Comparison of ENCODE assay signal across 9 cellular contexts in genomic region chr2:169583494-169583893, GRCh38. TPM values are rescaled to one million over a fixed set of nuclear protein-coding genes. Genes with fewer than 3 reads are reported as not detected.
DNase-seq lines count a peak whose midpoint lies in the region; ATAC-seq, FAIRE-seq and TF ChIP-seq lines count a peak whose summit lies in the region.
"Had no signal": no experiment of that assay in that cellular context is flagged by ENCODE, and none has a peak within 500 bp of the region (broad histone marks: within the 10 kb centered on the region; RNA-seq: fewer than 3 reads in every experiment).

No MANE protein-coding gene starts in this region.

- H3K27ac Mint-ChIP-seq in natural killer cell treated with Interleukin-12 subunit alpha and Interleukin-12 subunit beta and Interleukin-15 and Interleukin-18, amount 100 ng/mL, for 72 hours = peak overlapping the region; percentile 99

- no peaks in the 10 kb centered on the region for H3K9me1 ChIP-seq in K562 (ENCODE audit: control insufficient read depth, insufficient read depth, low read length)

- H3K27me3 ChIP-seq in right cardiac atrium (ENCODE audit: control insufficient read depth, insufficient read depth) (no peaks in the 10 kb centered on the region), K562 (ENCODE audit: control insufficient read depth in 2 of 2, insufficient read depth in 2 of 2, low read length in 2 of 2) (no peaks in the 10 kb centered on the region), upper lobe of right lung (no peaks in the 10 kb centered on the region)

- in situ Hi-C loops in K562 (cut with MboI) = no loop called here

- no peak for TF ChIP-seq POLR2A in K562 (conservative IDR thresholded peaks at IDR 0.05)

- H3K4me1 ChIP-seq in right cardiac atrium (ENCODE audit: control insufficient read depth, insufficient read depth, low read length) = no peaks in the 10 kb centered on the region
- H3K4me1 ChIP-seq in K562 (replicated peaks in 1 of 2; ENCODE audit: control insufficient read depth in 2 of 2, insufficient read depth in 2 of 2, low read length in 2 of 2) = peaks cover 3 to 4% of the 10 kb centered on the region in 2 experiments; a peak in 2 of 5 replicates
- H3K4me1 ChIP-seq in upper lobe of right lung = peaks cover 19% of the 10 kb centered on the region

- peaks cover 3% of the 10 kb centered on the region for H3K9me3 Mint-ChIP-seq in natural killer cell treated with Interleukin-12 subunit alpha and Interleukin-12 subunit beta and Interleukin-15 and Interleukin-18, amount 100 ng/mL, for 72 hours

- CTCF ChIA-PET in K562 (lab: Yijun Ruan, JAX; ENCODE audit: low intra/inter-chr PET ratio) = no interaction called here

- H3K4me2 ChIP-seq in K562 (ENCODE audit: insufficient read depth, low read length) = no peak overlapping the region

- 0 out of 2 replicates have a peak, but pooled peaks cover 5% of the 10 kb centered on the region for H4K20me1 ChIP-seq in K562 (replicated peaks; ENCODE audit: control insufficient read depth, insufficient read depth, low read length)

- DNase-seq in right cardiac atrium = no peak
- DNase-seq in Right ventricle myocardium inferior (ENCODE audit: missing footprints) = no peak
- DNase-seq in K562 (ENCODE audit: extremely low read depth in 1 of 4, low spot score in 3 of 4) = no peak
- no peak for DNase-seq in natural killer cell treated with Interleukin-12 subunit alpha and Interleukin-12 subunit beta and Interleukin-15 and Interleukin-18, amount 100 ng/mL, for 72 hours (ENCODE audit: low spot score)
- no peak for DNase-seq in upper lobe of right lung
- no peak for DNase-seq in hippocampal formation (lab: John Stamatoyannopoulos, UW)
- no peak for DNase-seq in cerebellar cortex (ENCODE audit: low spot score)
- DNase-seq in NK-92 treated with Interleukin-12 subunit alpha and Interleukin-12 subunit beta, amount 100 ng/mL, for 24 hours (lab: John Stamatoyannopoulos, UW) = no peak

- no peak for TF ChIP-seq RAD21 in K562 (CRISPR knock-in tag; conservative IDR thresholded peaks at IDR 0.05 in 1 of 2, IDR thresholded peaks at IDR 0.05 in 1 of 2)

- no peak for TF ChIP-seq CTCF in K562 (IDR thresholded peaks at IDR 0.05 in 2 of 3, conservative IDR thresholded peaks at IDR 0.05 in 1 of 3; ENCODE audit: insufficient read depth in 2 of 3, low read depth in 1 of 3, low read length in 3 of 3)
- no peak for TF ChIP-seq CTCF in upper lobe of right lung (IDR thresholded peaks at IDR 0.05)

- H3K79me2 ChIP-seq in K562 (ENCODE audit: control insufficient read depth, insufficient read depth, low read length) = peaks cover 46% of the 10 kb centered on the region

- no peak overlapping the region for H3K9ac ChIP-seq in K562 (ENCODE audit: insufficient read depth in 1 of 2, low read depth in 2 of 2, low read length in 2 of 2)

- H2AFZ ChIP-seq in K562 (ENCODE audit: low read depth, low read length) = peak overlapping the region; percentile 99

- H3K27me3 Mint-ChIP-seq in natural killer cell treated with Interleukin-12 subunit alpha and Interleukin-12 subunit beta and Interleukin-15 and Interleukin-18, amount 100 ng/mL, for 72 hours = peaks cover 0 to 3% of the 10 kb centered on the region in 2 donors

- H3K27ac ChIP-seq in right cardiac atrium (ENCODE audit: low read length) (no peak overlapping the region), K562 (ENCODE audit: extremely low read depth, low read depth, low read length) (no peak overlapping the region), upper lobe of right lung (peak overlapping the region; percentile 98)

- H3K9me3 ChIP-seq in right cardiac atrium (ENCODE audit: control insufficient read depth, low read length) (no peaks in the 10 kb centered on the region), K562 (replicated peaks; ENCODE audit: control insufficient read depth, insufficient read depth, low read depth, low read length) (peaks cover 11% of the 10 kb centered on the region), upper lobe of right lung (no peaks in the 10 kb centered on the region)

- H3K36me3 ChIP-seq in K562 (ENCODE audit: control insufficient read depth, insufficient read depth, low read length) (peaks cover 9% of the 10 kb centered on the region; the same call in 1 of the 3 replicates), upper lobe of right lung (no peaks in the 10 kb centered on the region)

- ATAC-seq in right cardiac atrium = no peak
- ATAC-seq in Right ventricle myocardium inferior = no peak
- ATAC-seq in K562 = no peak
- ATAC-seq in natural killer cell treated with Interleukin-12 subunit alpha and Interleukin-12 subunit beta and Interleukin-15 and Interleukin-18, amount 100 ng/mL, for 72 hours = no peak
- no peak for ATAC-seq in upper lobe of right lung

- H3K4me1 Mint-ChIP-seq in natural killer cell treated with Interleukin-12 subunit alpha and Interleukin-12 subunit beta and Interleukin-15 and Interleukin-18, amount 100 ng/mL, for 72 hours (ENCODE audit: low read depth in 2 of 2) = peaks cover 20 to 25% of the 10 kb centered on the region in 2 donors

- no TSS peak for BruUV-seq in K562 (replicated peaks; lab: Mats Ljungman, UMichigan)

- peak overlapping the region; percentile 61 for H3K4me3 ChIP-seq in right cardiac atrium (ENCODE audit: low read length)
- H3K4me3 ChIP-seq in K562 = no peak overlapping the region
- H3K4me3 ChIP-seq in upper lobe of right lung = peak overlapping the region; percentile 76

- POLR2A ChIA-PET in K562 (lab: Yijun Ruan, JAX) = interaction anchor here (0.7 to 2.4 kb wide), 3 partner anchors 10 to 717 kb away, joined by 5 to 10 read pairs (median 5); partner anchors contain the start of gene FASTKD1

- peaks cover 8% of the 10 kb centered on the region for H3K36me3 Mint-ChIP-seq in natural killer cell treated with Interleukin-12 subunit alpha and Interleukin-12 subunit beta and Interleukin-15 and Interleukin-18, amount 100 ng/mL, for 72 hours

- TF ChIP-seq EP300 in K562 (IDR thresholded peaks at IDR 0.05; ENCODE audit: low read length) = no peak

- 95% methylated on average over 5 of the region's 5 CpGs for WGBS in right cardiac atrium
- WGBS in K562 (ENCODE audit: insufficient coverage, low coverage, missing lambda C conversion rate) = 81% methylated on average over 5 of the region's 5 CpGs

- peak overlapping the region; percentile 32 for H3K4me3 Mint-ChIP-seq in natural killer cell treated with Interleukin-12 subunit alpha and Interleukin-12 subunit beta and Interleukin-15 and Interleukin-18, amount 100 ng/mL, for 72 hours

- no peak for FAIRE-seq in K562 (lab: Jason Lieb, UNC)
- FAIRE-seq: TTC549 had no signal

- intact Hi-C loops in right cardiac atrium (cut with DNase I) = no loop called here
- intact Hi-C loops in Right ventricle myocardium inferior (cut with DNase I) = loop anchor here (5.0 kb wide), 1 partner anchor 109 kb away; the partner anchor contains the start of genes CFAP210 and PHOSPHO2
- intact Hi-C loops in K562 (cut with micrococcal nuclease) = no loop called here
- intact Hi-C loops in upper lobe of right lung (cut with DNase I) = no loop called here

RNA-seq across cellular contexts. Expression of gene PPIG, which starts 0.7 kb away (rescaled TPM):
- total RNA-seq in right cardiac atrium = 10 to 100 TPM; 41.3 to 49.4 (median 45.2) TPM
- 40.4 TPM for polyA plus RNA-seq in right cardiac atrium
- total RNA-seq in Right ventricle myocardium inferior = 34.7 TPM
- total RNA-seq in K562 (2011; cell fraction: chromatin; rRNA removed; ENCODE audit: low replicate concordance) = 39.3 and 132 TPM in 2 replicates
- total RNA-seq in K562 (2011; cell fraction: nucleolus; rRNA removed) = 23.7 and 28.8 TPM in 2 replicates
- 43.7 and 59.3 TPM in 2 replicates for total RNA-seq in K562 (2011; cell fraction: nucleoplasm; rRNA removed)
- total RNA-seq in K562 (2014; rRNA removed) = 47.7 and 52.5 TPM in 2 replicates
- 124 and 153 TPM in 2 replicates for total RNA-seq in K562 (2014; rRNA removed; fragmentation: Illumina TruSeq; extraction: Trizol)
- 122 and 127 TPM in 2 replicates for total RNA-seq in K562 (2015; rRNA removed; fragmentation: Illumina TruSeq; extraction: Trizol)
- 63.7 and 75.2 TPM in 2 replicates for total RNA-seq in K562 (2021)
- polyA plus RNA-seq in K562 (2011; rRNA removed) = 112 and 126 TPM in 2 replicates
- 8.9 and 23.6 TPM in 2 replicates for polyA plus RNA-seq in K562 (2011; cell fraction: cytosol; rRNA removed)
- polyA plus RNA-seq in K562 (2011; cell fraction: nucleus; rRNA removed) = 46.0 and 67.2 TPM in 2 replicates
- polyA plus RNA-seq in K562 (2012) = 45.7 and 81.8 TPM in 2 replicates
- 137 and 165 TPM in 2 replicates for polyA plus RNA-seq in K562 (2014; fragmentation: Illumina TruSeq; extraction: Trizol)
- polyA plus RNA-seq in K562 (2014; fragmentation: Nextera tagmentation; extraction: Ambion mirVana) = 100 to 1,000 TPM in 1 of 2 experiments, 10 to 100 TPM in 1; 92.9 to 166 TPM
- 86.6 and 91.0 TPM in 2 replicates for polyA plus RNA-seq in K562 (2014; rRNA removed)
- 90.9 and 115 TPM in 2 replicates for polyA minus RNA-seq in K562 (2011; rRNA and poly(A)+ RNA removed)
- 24.3 and 24.4 TPM in 2 replicates for polyA minus RNA-seq in K562 (2011; cell fraction: cytosol; rRNA and poly(A)+ RNA removed)
- 42.1 and 73.2 TPM in 2 replicates for polyA minus RNA-seq in K562 (2011; cell fraction: nucleus; rRNA and poly(A)+ RNA removed)
- 10 to 100 TPM; 42.8 to 66.4 TPM for total RNA-seq in natural killer cell treated with Interleukin-12 subunit alpha and Interleukin-12 subunit beta and Interleukin-15 and Interleukin-18, amount 100 ng/mL, for 72 hours
- 50.5 TPM for total RNA-seq in upper lobe of right lung

RNA-seq across cellular contexts. Expression of gene FASTKD1, which starts 9.8 kb away (rescaled TPM):
- 10 to 100 TPM; 46.4 to 60.6 (median 52.4) TPM for total RNA-seq in right cardiac atrium
- 55.1 TPM for polyA plus RNA-seq in right cardiac atrium
- total RNA-seq in Right ventricle myocardium inferior = 112 TPM
- 126 and 375 TPM in 2 replicates for total RNA-seq in K562 (2011; cell fraction: chromatin; rRNA removed; ENCODE audit: low replicate concordance)
- total RNA-seq in K562 (2011; cell fraction: nucleolus; rRNA removed) = 63.7 and 91.6 TPM in 2 replicates
- 176 and 221 TPM in 2 replicates for total RNA-seq in K562 (2011; cell fraction: nucleoplasm; rRNA removed)
- total RNA-seq in K562 (2014; rRNA removed) = 54.2 and 63.5 TPM in 2 replicates
- total RNA-seq in K562 (2014; rRNA removed; fragmentation: Illumina TruSeq; extraction: Trizol) = 134 and 152 TPM in 2 replicates
- total RNA-seq in K562 (2015; rRNA removed; fragmentation: Illumina TruSeq; extraction: Trizol) = 111 and 119 TPM in 2 replicates
- total RNA-seq in K562 (2021) = 90.0 and 114 TPM in 2 replicates
- 93.3 and 125 TPM in 2 replicates for polyA plus RNA-seq in K562 (2011; rRNA removed)
- polyA plus RNA-seq in K562 (2011; cell fraction: cytosol; rRNA removed) = 12.6 and 32.4 TPM in 2 replicates
- 70.2 and 104 TPM in 2 replicates for polyA plus RNA-seq in K562 (2011; cell fraction: nucleus; rRNA removed)
- polyA plus RNA-seq in K562 (2012) = 72.3 and 82.3 TPM in 2 replicates
- 83.6 and 89.9 TPM in 2 replicates for polyA plus RNA-seq in K562 (2014; fragmentation: Illumina TruSeq; extraction: Trizol)
- polyA plus RNA-seq in K562 (2014; fragmentation: Nextera tagmentation; extraction: Ambion mirVana) = 100 to 1,000 TPM; 121 to 132 TPM
- 117 and 129 TPM in 2 replicates for polyA plus RNA-seq in K562 (2014; rRNA removed)
- polyA minus RNA-seq in K562 (2011; rRNA and poly(A)+ RNA removed) = 92.1 and 99.5 TPM in 2 replicates
- polyA minus RNA-seq in K562 (2011; cell fraction: cytosol; rRNA and poly(A)+ RNA removed) = 26.0 and 34.5 TPM in 2 replicates
- 66.9 and 106 TPM in 2 replicates for polyA minus RNA-seq in K562 (2011; cell fraction: nucleus; rRNA and poly(A)+ RNA removed)
- total RNA-seq in natural killer cell treated with Interleukin-12 subunit alpha and Interleukin-12 subunit beta and Interleukin-15 and Interleukin-18, amount 100 ng/mL, for 72 hours = 10 to 100 TPM; 37.7 to 61.7 TPM
- total RNA-seq in upper lobe of right lung = 31.2 TPM
